21 cellular contexts compared by ENCODE assay signal in genomic region chr15:65659502-65660052, GRCh38. TPM values are rescaled to one million over a fixed set of nuclear protein-coding genes. Genes with fewer than 3 reads are reported as not detected.
DNase-seq lines count a peak whose midpoint lies in the region; ATAC-seq and FAIRE-seq lines count a peak whose summit lies in the region.
"Had no signal": no experiment of that assay in that cellular context is flagged by ENCODE, and none has a peak within 500 bp of the region (broad histone marks: within the 10 kb centered on the region; RNA-seq: fewer than 3 reads in every experiment).

No MANE protein-coding gene starts in this region.

- POLR2A ChIA-PET in T-cell (lab: Charles Lee): interaction anchor here in 1 of 2 donors (0.6 kb wide), 1 partner anchor 13 kb away, joined by 3 read pairs; no protein-coding TSS in a partner anchor

- no peaks in the 10 kb centered on the region for H3K4me1 Mint-ChIP-seq in activated T-cell treated with anti-CD3 and anti-CD28 coated beads, Interleukin-2, amount 50 U/mL, for 72 hours (ENCODE audit: low read depth)
- no peaks in the 10 kb centered on the region for H3K4me1 Mint-ChIP-seq in T-cell
- H3K4me1 Mint-ChIP-seq in activated naive CD4-positive, alpha-beta T cell treated with anti-CD3 and anti-CD28 coated beads for 36 hours (ENCODE audit: low read depth): no peaks in the 10 kb centered on the region
- H3K4me1 Mint-ChIP-seq: CD14-positive monocyte had no signal

- no peaks in the 10 kb centered on the region for H3K27me3 Mint-ChIP-seq in activated T-cell treated with anti-CD3 and anti-CD28 coated beads, Interleukin-2, amount 50 U/mL, for 72 hours (ENCODE audit: low read depth)
- no peaks in the 10 kb centered on the region for H3K27me3 Mint-ChIP-seq in T-cell
- no peaks in the 10 kb centered on the region for H3K27me3 Mint-ChIP-seq in activated naive CD4-positive, alpha-beta T cell treated with anti-CD3 and anti-CD28 coated beads for 36 hours (ENCODE audit: low read depth)

- H3K9me3 Mint-ChIP-seq in activated T-cell treated with anti-CD3 and anti-CD28 coated beads, Interleukin-2, amount 50 U/mL, for 72 hours: no peaks in the 10 kb centered on the region
- H3K9me3 Mint-ChIP-seq in T-cell: no peaks in the 10 kb centered on the region
- no peaks in the 10 kb centered on the region for H3K9me3 Mint-ChIP-seq in activated naive CD4-positive, alpha-beta T cell treated with anti-CD3 and anti-CD28 coated beads for 36 hours
- H3K9me3 Mint-ChIP-seq: CD14-positive monocyte had no signal

- no peak for DNase-seq in activated T-cell treated with anti-CD3 and anti-CD28 coated beads, Interleukin-2, amount 50 U/mL, for 72 hours
- DNase-seq in activated T-cell treated with anti-CD3 and anti-CD28 coated beads for 4 hours (no peak), T-cell (no peak), NCI-H1417 treated with DMSO at 0.1 percent for 48 hours (lab: John Stamatoyannopoulos, UW) (no peak), GM19238 (ENCODE audit: insufficient read length, low spot score) (no peak)
- no peak for DNase-seq in activated naive CD4-positive, alpha-beta T cell treated with anti-CD3 and anti-CD28 coated beads for 36 hours
- DNase-seq: 8988T, COR-L47, DMS153, EL, MG63, NCI-H1092, NCI-H2081 treated with DMSO at 0.1 percent for 48 hours, NCI-H510A, NCI-H774, PC-9 had no signal

- FAIRE-seq in islet of Langerhans (lab: Jason Lieb, UNC): peak; percentile 45
- FAIRE-seq: H54, HepG2 had no signal

- peak overlapping the region; percentile 51 for H3K27ac Mint-ChIP-seq in activated T-cell treated with anti-CD3 and anti-CD28 coated beads, Interleukin-2, amount 50 U/mL, for 72 hours
- peak overlapping the region; percentile 43 to 44 for H3K27ac Mint-ChIP-seq in T-cell
- no peak overlapping the region for H3K27ac Mint-ChIP-seq in activated naive CD4-positive, alpha-beta T cell treated with anti-CD3 and anti-CD28 coated beads for 36 hours
- H3K27ac Mint-ChIP-seq: CD14-positive monocyte had no signal

- CTCF ChIA-PET in T-cell (lab: Charles Lee): interaction anchor here in 1 of 2 donors (0.5 kb wide), 1 partner anchor 626 kb away, joined by 4 read pairs; no protein-coding TSS in a partner anchor
- CTCF ChIA-PET in activated naive CD4-positive, alpha-beta T cell treated with anti-CD3 and anti-CD28 coated beads for 36 hours (lab: Charles Lee): interaction anchor here (0.6 to 1.5 kb wide), 4 partner anchors 195 to 1825 kb away, joined by 3 to 8 read pairs (median 4); no protein-coding TSS in a partner anchor

- intact Hi-C loops in activated naive CD4-positive, alpha-beta T cell treated with anti-CD3 and anti-CD28 coated beads for 36 hours (cut with micrococcal nuclease): no loop called here

- H3K4me3 Mint-ChIP-seq in activated T-cell treated with anti-CD3 and anti-CD28 coated beads, Interleukin-2, amount 50 U/mL, for 72 hours: no peak overlapping the region
- no peak overlapping the region for H3K4me3 Mint-ChIP-seq in T-cell
- H3K4me3 Mint-ChIP-seq in activated naive CD4-positive, alpha-beta T cell treated with anti-CD3 and anti-CD28 coated beads for 36 hours: no peak overlapping the region
- H3K4me3 Mint-ChIP-seq: CD14-positive monocyte had no signal

- no peak for ATAC-seq in activated T-cell treated with anti-CD3 and anti-CD28 coated beads, Interleukin-2, amount 50 U/mL, for 72 hours (replicated peaks in 1 of 2)
- ATAC-seq in T-cell (replicated peaks in 1 of 4) (no peak), GM18909 (IDR thresholded peaks at IDR 0.05; ENCODE audit: poor library complexity, unreplicated experiment) (no peak)
- ATAC-seq: HepG2 had no signal

- peaks cover 3 to 25% of the 10 kb centered on the region in 2 donors for H3K36me3 Mint-ChIP-seq in activated T-cell treated with anti-CD3 and anti-CD28 coated beads, Interleukin-2, amount 50 U/mL, for 72 hours (ENCODE audit: insufficient read depth in 2 of 2)
- peaks cover 35% of the 10 kb centered on the region for H3K36me3 Mint-ChIP-seq in T-cell
- H3K36me3 Mint-ChIP-seq in activated naive CD4-positive, alpha-beta T cell treated with anti-CD3 and anti-CD28 coated beads for 36 hours (ENCODE audit: low read depth): peaks cover 3% of the 10 kb centered on the region

RNA-seq across cellular contexts. Expression of gene SLC24A1, which starts 37.8 kb away (rescaled TPM):
- total RNA-seq in activated T-cell treated with anti-CD3 and anti-CD28 coated beads, Interleukin-2, amount 50 U/mL, for 72 hours: 10 to 100 TPM in 1 of 2 donors, 1 to 10 TPM in 1; 7.7 to 12.9 TPM
- total RNA-seq in T-cell: 1 to 10 TPM; 4.1 to 6.5 (median 5.0) TPM
- total RNA-seq in activated naive CD4-positive, alpha-beta T cell treated with anti-CD3 and anti-CD28 coated beads for 36 hours: 10 to 100 TPM; 10.7 to 12.4 TPM

RNA-seq across cellular contexts. Expression of gene INTS14, which starts 48.6 kb away (rescaled TPM):
- total RNA-seq in activated T-cell treated with anti-CD3 and anti-CD28 coated beads, Interleukin-2, amount 50 U/mL, for 72 hours: 10 to 100 TPM; 48.9 to 53.7 TPM
- 10 to 100 TPM; 26.6 to 36.4 (median 34.4) TPM for total RNA-seq in T-cell
- total RNA-seq in activated naive CD4-positive, alpha-beta T cell treated with anti-CD3 and anti-CD28 coated beads for 36 hours: 10 to 100 TPM; 41.2 to 43.4 TPM
